Comparison of ENCODE assay signal across 8 cellular contexts in genomic region chr19:4910594-4911273, GRCh38. TPM values are rescaled to one million over a fixed set of nuclear protein-coding genes. Genes with fewer than 3 reads are reported as not detected.
DNase-seq lines count a peak whose midpoint lies in the region; ATAC-seq and TF ChIP-seq lines count a peak whose summit lies in the region.

No MANE protein-coding gene starts in this region.

- ATAC-seq in RWPE2 (ENCODE audit: low read depth) = no peak

- TF ChIP-seq POLR2A in uterus (IDR thresholded peaks at IDR 0.05) = no peak

- H3K27ac ChIP-seq in RWPE2 (ENCODE audit: poor library complexity, severe bottlenecking) = peak overlapping the region; percentile 84
- no peak overlapping the region for H3K27ac ChIP-seq in uterus

- TF ChIP-seq CTCF in GM12865 (IDR thresholded peaks at IDR 0.05; ENCODE audit: insufficient read depth, low read depth, low read length, missing control alignments) (no peak), RWPE2 (IDR thresholded peaks at IDR 0.05; ENCODE audit: poor library complexity, severe bottlenecking) (no peak), uterus (IDR thresholded peaks at IDR 0.05) (no peak)

- H3K27me3 ChIP-seq in RWPE2 (ENCODE audit: insufficient read depth, poor library complexity, severe bottlenecking) = no peaks in the 10 kb centered on the region
- H3K27me3 ChIP-seq in mucosa of stomach (ENCODE audit: control insufficient read depth, insufficient read depth, low read length) = peaks cover 9% of the 10 kb centered on the region
- H3K27me3 ChIP-seq in uterus = peaks cover 0 to 4% of the 10 kb centered on the region in 2 donors

- H3K4me1 ChIP-seq in RWPE2 (ENCODE audit: insufficient read depth, poor library complexity, severe bottlenecking) = peaks cover 42% of the 10 kb centered on the region
- peaks cover 32% of the 10 kb centered on the region for H3K4me1 ChIP-seq in mucosa of stomach (ENCODE audit: control insufficient read depth, insufficient read depth, low read length)
- peaks cover 4 to 23% of the 10 kb centered on the region in 2 donors for H3K4me1 ChIP-seq in uterus

- no peaks in the 10 kb centered on the region for H3K27me3 Mint-ChIP-seq in dendritic cell treated with granulocyte-macrophage colony-stimulating factor and Interleukin-4, amounts not matched to agents 40 ng/mL and 50 ng/mL, for 4 days

- peak overlapping the region; percentile 24 for H3K9ac ChIP-seq in mucosa of stomach (ENCODE audit: low read length)

- peaks cover 34% of the 10 kb centered on the region for H3K36me3 Mint-ChIP-seq in dendritic cell treated with granulocyte-macrophage colony-stimulating factor and Interleukin-4, amounts not matched to agents 40 ng/mL and 50 ng/mL, for 4 days (ENCODE audit: low read depth)

- H3K9me3 ChIP-seq in RWPE2 (ENCODE audit: severe bottlenecking) (no peaks in the 10 kb centered on the region), mucosa of stomach (ENCODE audit: control insufficient read depth, low read length) (no peaks in the 10 kb centered on the region), uterus (no peaks in the 10 kb centered on the region)

- peak overlapping the region; percentile 73 for H3K27ac Mint-ChIP-seq in dendritic cell treated with granulocyte-macrophage colony-stimulating factor and Interleukin-4, amounts not matched to agents 40 ng/mL and 50 ng/mL, for 4 days

- H3K36me3 ChIP-seq in RWPE2 (ENCODE audit: low read depth) = peaks cover 42% of the 10 kb centered on the region
- no peaks in the 10 kb centered on the region for H3K36me3 ChIP-seq in mucosa of stomach (ENCODE audit: control insufficient read depth, insufficient read depth, low read length)
- H3K36me3 ChIP-seq in uterus = no peaks in the 10 kb centered on the region

- DNase-seq in AG20443 (ENCODE audit: low spot score) (peak; percentile 45), GM12865 (ENCODE audit: low read depth) (peak; percentile 65), RWPE2 (ENCODE audit: low spot score) (no peak), NCI-H2171 treated with DMSO at 0.1 percent for 48 hours (lab: John Stamatoyannopoulos, UW) (no peak), uterus (no peak), NK-92 (lab: John Stamatoyannopoulos, UW; ENCODE audit: unreplicated experiment) (no peak)

- H3K4me3 ChIP-seq in GM12865 (ENCODE audit: low read depth, low read length) (peak overlapping the region; percentile 92), RWPE2 (ENCODE audit: severe bottlenecking) (peak overlapping the region; percentile 90), mucosa of stomach (ENCODE audit: low read length) (peak overlapping the region; percentile 9), uterus (peak overlapping the region in 1 of 2 donors; percentile 69)

- H3K9me3 Mint-ChIP-seq in dendritic cell treated with granulocyte-macrophage colony-stimulating factor and Interleukin-4, amounts not matched to agents 40 ng/mL and 50 ng/mL, for 4 days = no peaks in the 10 kb centered on the region

- H3K4me1 Mint-ChIP-seq in dendritic cell treated with granulocyte-macrophage colony-stimulating factor and Interleukin-4, amounts not matched to agents 40 ng/mL and 50 ng/mL, for 4 days (ENCODE audit: low read depth) = peaks cover 67% of the 10 kb centered on the region

- H3K4me3 Mint-ChIP-seq in dendritic cell treated with granulocyte-macrophage colony-stimulating factor and Interleukin-4, amounts not matched to agents 40 ng/mL and 50 ng/mL, for 4 days = peak overlapping the region; percentile 73

- intact Hi-C loops in dendritic cell treated with granulocyte-macrophage colony-stimulating factor and Interleukin-4, amounts not matched to agents 40 ng/mL and 50 ng/mL, for 4 days (cut with micrococcal nuclease) = loop anchor here (1.0 to 5.0 kb wide), 5 partner anchors 38 to 178 kb away; partner anchors contain the start of gene KDM4B
- intact Hi-C loops in uterus (cut with DNase I; ENCODE audit: low total_unique reads) = loop anchor here (2.0 kb wide), 1 partner anchor 40 kb away; no protein-coding TSS in a partner anchor

RNA-seq across cellular contexts. Expression of gene UHRF1, which starts 1.4 kb away (rescaled TPM):
- total RNA-seq in uterus = 10 to 100 TPM in 1 of 4 donors, under 1 TPM in 2, not detected in 1; 0.46 to 21.8 (median 0.77) TPM

RNA-seq across cellular contexts. Expression of gene ARRDC5, which starts 8.0 kb away (rescaled TPM):
- under 1 TPM in 2 of 4 donors, not detected in 2; 0.26 to 0.70 TPM for total RNA-seq in uterus

RNA-seq across cellular contexts. Expression of gene PLIN3, which starts 43.3 kb away (rescaled TPM):
- 10 to 100 TPM; 18.7 to 60.8 (median 27.9) TPM for total RNA-seq in uterus

RNA-seq across cellular contexts. Expression of gene KDM4B, which starts 58.2 kb away (rescaled TPM):
- 10 to 100 TPM; 18.4 to 94.7 (median 25.6) TPM for total RNA-seq in uterus

Comparison
In these comparisons a context has a peak if more than half of its experiments do, and no peak if none do; other contexts are left out.
1. DNase-seq: peak in AG20443 (single experiment) and GM12865 (single experiment); none in RWPE2 (single experiment), NCI-H2171 treated with DMSO at 0.1 percent for 48 hours (single experiment), uterus (0 of 2) and NK-92 (single experiment).